2 cellular contexts compared by ENCODE assay signal in genomic region chr20:50560867-50561266, GRCh38.
TF ChIP-seq lines count a peak whose summit lies in the region.

No MANE protein-coding gene starts in this region.

TF ChIP-seq in SK-N-SH, 30 proteins besides CTCF, POLR2A, EP300 and RAD21 (continued from another document):
- TF ChIP-seq REST (IDR thresholded peaks at IDR 0.05; ENCODE audit: low read depth, low read length) = no peak
- TF ChIP-seq, protein P1, sequence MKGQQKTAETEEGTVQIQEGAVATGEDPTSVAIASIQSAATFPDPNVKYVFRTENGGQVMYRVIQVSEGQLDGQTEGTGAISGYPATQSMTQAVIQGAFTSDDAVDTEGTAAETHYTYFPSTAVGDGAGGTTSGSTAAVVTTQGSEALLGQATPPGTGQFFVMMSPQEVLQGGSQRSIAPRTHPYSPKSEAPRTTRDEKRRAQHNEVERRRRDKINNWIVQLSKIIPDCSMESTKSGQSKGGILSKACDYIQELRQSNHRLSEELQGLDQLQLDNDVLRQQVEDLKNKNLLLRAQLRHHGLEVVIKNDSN (IDR thresholded peaks at IDR 0.05; ENCODE audit: borderline replicate concordance, low read depth) = no peak
- TF ChIP-seq MEF2A (IDR thresholded peaks at IDR 0.05; ENCODE audit: borderline replicate concordance, low read depth) = no peak
- TF ChIP-seq MXI1 (IDR thresholded peaks at IDR 0.05; ENCODE audit: low read depth, low read length) = no peak
- TF ChIP-seq, protein P2, sequence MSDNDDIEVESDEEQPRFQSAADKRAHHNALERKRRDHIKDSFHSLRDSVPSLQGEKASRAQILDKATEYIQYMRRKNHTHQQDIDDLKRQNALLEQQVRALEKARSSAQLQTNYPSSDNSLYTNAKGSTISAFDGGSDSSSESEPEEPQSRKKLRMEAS (IDR thresholded peaks at IDR 0.05; ENCODE audit: low read depth) = no peak
- no peak for TF ChIP-seq USF2 (IDR thresholded peaks at IDR 0.05; ENCODE audit: borderline replicate concordance, low read depth, low read length)
- no peak for TF ChIP-seq TCF12 (IDR thresholded peaks at IDR 0.05)
- no peak for TF ChIP-seq FOXJ3 (CRISPR knock-in tag; IDR thresholded peaks at IDR 0.05)
- TF ChIP-seq RFX5 (IDR thresholded peaks at IDR 0.05; ENCODE audit: low read length) = no peak
- TF ChIP-seq GABPA (IDR thresholded peaks at IDR 0.05; ENCODE audit: low read depth) = no peak
- no peak for TF ChIP-seq SIN3A (IDR thresholded peaks at IDR 0.05; ENCODE audit: borderline replicate concordance, low read depth, low read length)
- TF ChIP-seq JUND (IDR thresholded peaks at IDR 0.05) = no peak
- no peak for TF ChIP-seq CHD2 (IDR thresholded peaks at IDR 0.05; ENCODE audit: low read length, partially characterized antibody)
- TF ChIP-seq GATA2 (CRISPR knock-in tag; IDR thresholded peaks at IDR 0.05) = no peak

TF ChIP-seq in SK-N-SH treated with all-trans-retinoic acid at 6 μM for 48 hours, 23 proteins besides CTCF, POLR2A, EP300 and RAD21 (continued from another document):
- TF ChIP-seq, protein P3, sequence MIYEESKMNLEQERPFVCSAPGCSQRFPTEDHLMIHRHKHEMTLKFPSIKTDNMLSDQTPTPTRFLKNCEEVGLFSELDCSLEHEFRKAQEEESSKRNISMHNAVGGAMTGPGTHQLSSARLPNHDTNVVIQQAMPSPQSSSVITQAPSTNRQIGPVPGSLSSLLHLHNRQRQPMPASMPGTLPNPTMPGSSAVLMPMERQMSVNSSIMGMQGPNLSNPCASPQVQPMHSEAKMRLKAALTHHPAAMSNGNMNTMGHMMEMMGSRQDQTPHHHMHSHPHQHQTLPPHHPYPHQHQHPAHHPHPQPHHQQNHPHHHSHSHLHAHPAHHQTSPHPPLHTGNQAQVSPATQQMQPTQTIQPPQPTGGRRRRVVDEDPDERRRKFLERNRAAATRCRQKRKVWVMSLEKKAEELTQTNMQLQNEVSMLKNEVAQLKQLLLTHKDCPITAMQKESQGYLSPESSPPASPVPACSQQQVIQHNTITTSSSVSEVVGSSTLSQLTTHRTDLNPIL (CRISPR knock-in tag; IDR thresholded peaks at IDR 0.05; ENCODE audit: low read depth) = no peak
- TF ChIP-seq ESRRG (CRISPR knock-in tag; IDR thresholded peaks at IDR 0.05) = no peak
- no peak for TF ChIP-seq TCF4 (CRISPR knock-in tag; IDR thresholded peaks at IDR 0.05; ENCODE audit: borderline replicate concordance)
- TF ChIP-seq, protein P4, sequence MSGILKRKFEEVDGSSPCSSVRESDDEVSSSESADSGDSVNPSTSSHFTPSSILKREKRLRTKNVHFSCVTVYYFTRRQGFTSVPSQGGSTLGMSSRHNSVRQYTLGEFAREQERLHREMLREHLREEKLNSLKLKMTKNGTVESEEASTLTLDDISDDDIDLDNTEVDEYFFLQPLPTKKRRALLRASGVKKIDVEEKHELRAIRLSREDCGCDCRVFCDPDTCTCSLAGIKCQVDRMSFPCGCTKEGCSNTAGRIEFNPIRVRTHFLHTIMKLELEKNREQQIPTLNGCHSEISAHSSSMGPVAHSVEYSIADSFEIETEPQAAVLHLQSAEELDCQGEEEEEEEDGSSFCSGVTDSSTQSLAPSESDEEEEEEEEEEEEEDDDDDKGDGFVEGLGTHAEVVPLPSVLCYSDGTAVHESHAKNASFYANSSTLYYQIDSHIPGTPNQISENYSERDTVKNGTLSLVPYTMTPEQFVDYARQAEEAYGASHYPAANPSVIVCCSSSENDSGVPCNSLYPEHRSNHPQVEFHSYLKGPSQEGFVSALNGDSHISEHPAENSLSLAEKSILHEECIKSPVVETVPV (CRISPR knock-in tag; IDR thresholded peaks at IDR 0.05) = no peak
